1 cellular context compared by ENCODE assay signal in the genomic region with DNA sequence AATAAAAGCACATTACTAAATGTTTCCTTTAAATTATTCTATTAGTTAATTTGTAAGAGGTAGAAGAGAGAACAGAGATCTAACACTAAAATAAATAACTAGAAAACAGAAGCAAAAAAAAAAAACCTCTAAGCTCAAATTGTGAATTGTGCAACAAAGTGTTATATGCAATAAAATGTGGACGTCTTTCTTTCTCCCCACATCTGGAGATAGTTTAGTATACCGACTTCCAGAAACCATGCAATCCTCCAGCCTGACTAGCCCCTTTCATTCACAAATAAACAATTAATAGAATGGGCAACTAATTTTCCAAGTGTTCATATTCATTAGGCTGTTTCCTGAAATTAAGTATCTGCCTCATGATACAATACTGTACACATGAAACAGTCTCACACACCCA.
A peak's percentile ranks its signal among the peaks of the same experiment; 100 is the strongest.
TF ChIP-seq lines count a peak whose summit lies in the region.

No MANE protein-coding gene starts in this region.

TF ChIP-seq in SK-N-SH, 30 proteins besides CTCF, POLR2A, EP300 and RAD21 (continued from another document):
- TF ChIP-seq TCF12 (IDR thresholded peaks at IDR 0.05) = peak; percentile 26; the same call in 1 of the 2 replicates
